ENCODE assay signal across 24 cellular contexts in the genomic region with DNA sequence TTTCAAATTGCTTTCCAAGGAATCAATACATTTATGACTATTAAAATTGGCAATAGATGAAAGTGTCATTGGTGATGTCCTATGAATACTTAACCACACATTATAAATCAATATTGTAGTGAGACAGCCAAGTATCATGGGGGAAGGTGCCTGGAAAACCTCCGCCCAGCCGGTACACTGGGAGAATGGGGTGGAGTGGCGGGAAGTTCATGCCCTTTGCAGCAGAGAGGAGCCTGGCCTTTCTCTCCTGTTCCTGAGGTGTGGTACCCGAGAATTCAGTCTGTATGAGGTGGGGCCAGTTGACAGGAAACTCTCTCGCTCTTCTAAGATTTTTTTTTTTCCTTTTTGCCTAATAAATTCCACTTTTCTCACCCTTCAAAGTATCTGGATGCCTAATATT. TPM values are rescaled to one million over a fixed set of nuclear protein-coding genes. Genes with fewer than 3 reads are reported as not detected.
DNase-seq lines count a peak whose midpoint lies in the region; ATAC-seq, FAIRE-seq and TF ChIP-seq lines count a peak whose summit lies in the region.
"Had no signal": no experiment of that assay in that cellular context is flagged by ENCODE, and none has a peak within 500 bp of the region (broad histone marks: within the 10 kb centered on the region; RNA-seq: fewer than 3 reads in every experiment).

No MANE protein-coding gene starts in this region.

- no peak for FAIRE-seq in HepG2 (lab: Jason Lieb, UNC)
- FAIRE-seq: A204.1, G401.6, GM12892, GM19239 had no signal

- H3K36me3 Mint-ChIP-seq in nephron (ENCODE audit: low read depth) = no peaks in the 10 kb centered on the region
- H3K36me3 Mint-ChIP-seq: CD4-positive, CD25-positive, alpha-beta regulatory T cell; CD8-positive, alpha-beta T cell had no signal

- no peak for TF ChIP-seq CTCF in liver (IDR thresholded peaks at IDR 0.05; ENCODE audit: low read depth, low read length, missing input control)
- no peak for TF ChIP-seq CTCF in HepG2 (CRISPR knock-in tag; IDR thresholded peaks at IDR 0.05)
- TF ChIP-seq CTCF in nephron (IDR thresholded peaks at IDR 0.05; ENCODE audit: unreplicated experiment in 3 of 3) = no peak
- no peak for TF ChIP-seq CTCF in GM13976 (IDR thresholded peaks at IDR 0.05; ENCODE audit: borderline replicate concordance, control extremely low read depth, extremely low read depth, insufficient read depth, missing control alignments)

- H3K4me1 Mint-ChIP-seq in nephron = peaks cover 5% of the 10 kb centered on the region
- H3K4me1 Mint-ChIP-seq: B cell; CD4-positive, CD25-positive, alpha-beta regulatory T cell; GM23338 had no signal

- POLR2A ChIA-PET in HepG2 (lab: Yijun Ruan, JAX) = no interaction called here

- H3K4me1 ChIP-seq in liver (ENCODE audit: control insufficient read depth in 4 of 4, insufficient read depth in 4 of 4, low read length in 3 of 4) (peaks cover 0 to 7% (median 0%) of the 10 kb centered on the region in 4 donors), HepG2 (ENCODE audit: insufficient read depth, low read length) (no peaks in the 10 kb centered on the region), rectal smooth muscle tissue (ENCODE audit: control insufficient read depth, insufficient read depth, low read length) (no peaks in the 10 kb centered on the region)
- H3K4me1 ChIP-seq: BLaER1, Caco-2 had no signal

- intact Hi-C loops in HepG2 (cut with micrococcal nuclease; ENCODE audit: unreplicated experiment) = no loop called here

- in situ Hi-C loops in HepG2 (cut with HindIII; ENCODE audit: extremely low pct_ligation_motif_present, low pct_unique_long_range_greater_than_20kb) (no loop called here), GM13976 (cut with MboI; ENCODE audit: low sequenced_read_pairs, unreplicated experiment) (no loop called here)

- TF ChIP-seq EP300 in HepG2 (IDR thresholded peaks at IDR 0.05; ENCODE audit: low read depth in 2 of 2, low read length in 2 of 2) (no peak), HepG2 (CRISPR knock-in tag; IDR thresholded peaks at IDR 0.05; ENCODE audit: borderline replicate concordance) (no peak)

- peak overlapping the region in 2 of 3 experiments; percentile 50 to 74 for H3K27ac Mint-ChIP-seq in nephron
- H3K27ac Mint-ChIP-seq: B cell; CD4-positive, CD25-positive, alpha-beta regulatory T cell; CD8-positive, alpha-beta T cell; GM23338; H9 had no signal

- no peak overlapping the region for H2AFZ ChIP-seq in HepG2 (ENCODE audit: low read length)

- H3K27me3 Mint-ChIP-seq in nephron (ENCODE audit: low read depth) = no peaks in the 10 kb centered on the region
- H3K27me3 Mint-ChIP-seq: B cell had no signal

- H3K27ac ChIP-seq in liver (ENCODE audit: low read depth in 1 of 2, low read length in 2 of 2) (no peak overlapping the region), HepG2 (ENCODE audit: extremely low read length, insufficient read depth, low read length) (no peak overlapping the region), rectal smooth muscle tissue (ENCODE audit: low read depth, low read length) (peak overlapping the region; percentile 59)
- H3K27ac ChIP-seq: 22Rv1, BLaER1, C4-2B had no signal

- no peak overlapping the region for H3K4me2 ChIP-seq in HepG2 (ENCODE audit: low read depth, low read length)
- H3K4me2 ChIP-seq: BLaER1, GM23338 had no signal

- H3K4me3 ChIP-seq in liver (ENCODE audit: low read depth in 1 of 3, low read length in 3 of 3) (no peak overlapping the region), HepG2 (replicated peaks in 1 of 3; ENCODE audit: insufficient read depth in 1 of 3, low read depth in 2 of 3, low read length in 3 of 3) (no peak overlapping the region), rectal smooth muscle tissue (ENCODE audit: low read length) (no peak overlapping the region)
- H3K4me3 ChIP-seq: BLaER1, GM23338 had no signal

- no peak for TF ChIP-seq POLR2A in HepG2 (IDR thresholded peaks at IDR 0.05; ENCODE audit: insufficient read depth in 1 of 2, low read depth in 2 of 2, low read length in 2 of 2)

- H3K9ac ChIP-seq in liver (ENCODE audit: low read depth in 1 of 2, low read length in 2 of 2) = no peak overlapping the region
- no peak overlapping the region for H3K9ac ChIP-seq in HepG2 (ENCODE audit: insufficient read depth, low read depth, low read length)
- no peak overlapping the region for H3K9ac ChIP-seq in rectal smooth muscle tissue (ENCODE audit: low read length)
- H3K9ac ChIP-seq: BLaER1 had no signal

- no peaks in the 10 kb centered on the region for H3K79me2 ChIP-seq in HepG2 (ENCODE audit: insufficient read depth, low read length)

- H3K4me3 Mint-ChIP-seq in nephron = no peak overlapping the region
- H3K4me3 Mint-ChIP-seq: B cell; CD4-positive, CD25-positive, alpha-beta regulatory T cell; CD8-positive, alpha-beta T cell; GM23338; H9 had no signal

- no peaks in the 10 kb centered on the region for H4K20me1 ChIP-seq in HepG2 (ENCODE audit: insufficient read depth, low read length)
- H4K20me1 ChIP-seq: BLaER1 had no signal

- H3K9me3 ChIP-seq in liver (ENCODE audit: control insufficient read depth in 4 of 4, low read length in 3 of 4) = no peaks in the 10 kb centered on the region
- no peaks in the 10 kb centered on the region for H3K9me3 ChIP-seq in HepG2 (ENCODE audit: low read length)
- H3K9me3 ChIP-seq: BLaER1, Caco-2 had no signal

- CTCF ChIA-PET in HepG2 (lab: Yijun Ruan, JAX; ENCODE audit: low intra/inter-chr PET ratio, low total read pairs) = no interaction called here

- WGBS in liver = 44% methylated on average over 5 of the region's 5 CpGs
- 10% methylated on average over 5 of the region's 5 CpGs for WGBS in HepG2 (ENCODE audit: low lambda C conversion rate)

- ATAC-seq in HepG2 (no peak), HG03460 (IDR thresholded peaks at IDR 0.05; ENCODE audit: unreplicated experiment) (no peak), GM19328 (IDR thresholded peaks at IDR 0.05; ENCODE audit: unreplicated experiment) (no peak)
- ATAC-seq: CD8-positive, alpha-beta T cell; GM23338; HCT116 had no signal

- DNase-seq in HepG2 (ENCODE audit: low spot score) (no peak), NCI-H2196 treated with DMSO at 0.1 percent for 48 hours (lab: John Stamatoyannopoulos, UW; ENCODE audit: unreplicated experiment) (no peak), GM13976 (ENCODE audit: low spot score) (no peak)
- DNase-seq: Caco-2; CD4-positive, CD25-positive, alpha-beta regulatory T cell; CD8-positive, alpha-beta T cell; DMS153; DND-41; H9 had no signal

- BruUV-seq in HepG2 (replicated peaks; lab: Mats Ljungman, UMichigan) = no TSS peak

- TF ChIP-seq RAD21 in liver (IDR thresholded peaks at IDR 0.05) (peak in 1 of 2 donors; percentile 22), HepG2 (CRISPR knock-in tag; IDR thresholded peaks at IDR 0.05) (no peak)

- H3K27me3 ChIP-seq in liver (ENCODE audit: control insufficient read depth in 4 of 4, insufficient read depth in 4 of 4, low read length in 3 of 4) (no peaks in the 10 kb centered on the region), HepG2 (ENCODE audit: control insufficient read depth in 1 of 2, insufficient read depth in 2 of 2, low read length in 2 of 2) (no peaks in the 10 kb centered on the region), rectal smooth muscle tissue (ENCODE audit: control insufficient read depth, insufficient read depth, low read length) (no peaks in the 10 kb centered on the region)
- H3K27me3 ChIP-seq: BLaER1 had no signal

- H3K36me3 ChIP-seq in liver (ENCODE audit: control insufficient read depth in 4 of 4, insufficient read depth in 3 of 4, low read depth in 1 of 4, low read length in 3 of 4) = no peaks in the 10 kb centered on the region
- H3K36me3 ChIP-seq in HepG2 (replicated peaks in 1 of 2; ENCODE audit: control insufficient read depth in 1 of 2, insufficient read depth in 2 of 2, low read length in 2 of 2) = no peaks in the 10 kb centered on the region
- H3K36me3 ChIP-seq in rectal smooth muscle tissue (ENCODE audit: control insufficient read depth, insufficient read depth, low read length) = no peaks in the 10 kb centered on the region
- H3K36me3 ChIP-seq: BLaER1 had no signal

- H3K9me3 Mint-ChIP-seq in nephron = peaks cover 3% of the 10 kb centered on the region
- H3K9me3 Mint-ChIP-seq: CD8-positive, alpha-beta T cell; GM23338; H9 had no signal

TF ChIP-seq in HepG2, 621 proteins besides CTCF, POLR2A, EP300 and RAD21 (continues in another document):
- no peak for TF ChIP-seq HES4 (CRISPR knock-in tag; IDR thresholded peaks at IDR 0.05; ENCODE audit: borderline replicate concordance)
- no peak for TF ChIP-seq MLLT10 (CRISPR knock-in tag; IDR thresholded peaks at IDR 0.05)
- TF ChIP-seq ZNF768 (CRISPR knock-in tag; IDR thresholded peaks at IDR 0.05) = no peak
- no peak for TF ChIP-seq CBX1 (IDR thresholded peaks at IDR 0.05; ENCODE audit: low read depth)
- no peak for TF ChIP-seq KDM5A (IDR thresholded peaks at IDR 0.05; ENCODE audit: borderline replicate concordance, low read length)
- no peak for TF ChIP-seq NR3C1 (CRISPR knock-in tag; IDR thresholded peaks at IDR 0.05)
- TF ChIP-seq MIER2 (CRISPR knock-in tag; IDR thresholded peaks at IDR 0.05) = no peak
- TF ChIP-seq ZNF253 (CRISPR knock-in tag; IDR thresholded peaks at IDR 0.05; ENCODE audit: borderline replicate concordance) = no peak

RNA-seq across cellular contexts. Expression of gene ABCC4, which starts 25.4 kb away (rescaled TPM):
- total RNA-seq in liver = 10 to 100 TPM in 1 of 2 donors, 1 to 10 TPM in 1; 3.1 to 22.5 TPM
- under 1 TPM; 0.74 to 0.86 TPM for polyA plus RNA-seq in liver
- 9.6 and 11.3 TPM in 2 replicates for total RNA-seq in HepG2 (2016; rRNA removed; fragmentation: Illumina TruSeq; extraction: Trizol)
- total RNA-seq in HepG2 (2016; cell fraction: cytosol; rRNA removed; fragmentation: Illumina TruSeq; extraction: Trizol; ENCODE audit: low read depth) = 9.6 and 10.4 TPM in 2 replicates
- 9.5 and 11.1 TPM in 2 replicates for total RNA-seq in HepG2 (2016; cell fraction: insoluble cytoplasmic fraction; rRNA removed; fragmentation: Illumina TruSeq; extraction: Trizol)
- total RNA-seq in HepG2 (2016; cell fraction: membrane; rRNA removed; fragmentation: Illumina TruSeq; extraction: Trizol) = 8.4 and 8.8 TPM in 2 replicates
- total RNA-seq in HepG2 (2016; cell fraction: nucleus; rRNA removed; fragmentation: Illumina TruSeq; extraction: Trizol) = 13.9 and 19.2 TPM in 2 replicates
- 3.2 and 4.2 TPM in 2 replicates for polyA plus RNA-seq in HepG2 (2011; rRNA removed)
- polyA plus RNA-seq in HepG2 (2011; cell fraction: cytosol; rRNA removed) = 2.3 and 3.0 TPM in 2 replicates
- 2.0 and 2.6 TPM in 2 replicates for polyA plus RNA-seq in HepG2 (2011; cell fraction: nucleus; rRNA removed)
- polyA plus RNA-seq in HepG2 (2012) = 1.7 and 2.1 TPM in 2 replicates
- polyA plus RNA-seq in HepG2 (2016; cell fraction: cytosol; fragmentation: Illumina TruSeq; extraction: Trizol; ENCODE audit: low read depth) = 0.64 and 0.85 TPM in 2 replicates
- polyA plus RNA-seq in HepG2 (2016; cell fraction: insoluble cytoplasmic fraction; fragmentation: Illumina TruSeq; extraction: Trizol; ENCODE audit: low read depth) = 5.0 and 5.3 TPM in 2 replicates
- 2.2 and 2.4 TPM in 2 replicates for polyA plus RNA-seq in HepG2 (2016; cell fraction: membrane; fragmentation: Illumina TruSeq; extraction: Trizol; ENCODE audit: low read depth)
- polyA plus RNA-seq in HepG2 (2016; cell fraction: nucleus; fragmentation: Illumina TruSeq; extraction: Trizol; ENCODE audit: insufficient read depth, low read depth) = 7.8 and 8.1 TPM in 2 replicates
- 34.5 and 52.1 TPM in 2 replicates for polyA minus RNA-seq in HepG2 (2011; rRNA and poly(A)+ RNA removed; ENCODE audit: low replicate concordance)
- 6.2 and 7.2 TPM in 2 replicates for polyA minus RNA-seq in HepG2 (2011; cell fraction: cytosol; rRNA and poly(A)+ RNA removed)
- polyA minus RNA-seq in HepG2 (2011; cell fraction: nucleus; rRNA and poly(A)+ RNA removed) = 18.3 TPM in 2 replicates
